1 cellular context compared by ENCODE assay signal in the genomic region with DNA sequence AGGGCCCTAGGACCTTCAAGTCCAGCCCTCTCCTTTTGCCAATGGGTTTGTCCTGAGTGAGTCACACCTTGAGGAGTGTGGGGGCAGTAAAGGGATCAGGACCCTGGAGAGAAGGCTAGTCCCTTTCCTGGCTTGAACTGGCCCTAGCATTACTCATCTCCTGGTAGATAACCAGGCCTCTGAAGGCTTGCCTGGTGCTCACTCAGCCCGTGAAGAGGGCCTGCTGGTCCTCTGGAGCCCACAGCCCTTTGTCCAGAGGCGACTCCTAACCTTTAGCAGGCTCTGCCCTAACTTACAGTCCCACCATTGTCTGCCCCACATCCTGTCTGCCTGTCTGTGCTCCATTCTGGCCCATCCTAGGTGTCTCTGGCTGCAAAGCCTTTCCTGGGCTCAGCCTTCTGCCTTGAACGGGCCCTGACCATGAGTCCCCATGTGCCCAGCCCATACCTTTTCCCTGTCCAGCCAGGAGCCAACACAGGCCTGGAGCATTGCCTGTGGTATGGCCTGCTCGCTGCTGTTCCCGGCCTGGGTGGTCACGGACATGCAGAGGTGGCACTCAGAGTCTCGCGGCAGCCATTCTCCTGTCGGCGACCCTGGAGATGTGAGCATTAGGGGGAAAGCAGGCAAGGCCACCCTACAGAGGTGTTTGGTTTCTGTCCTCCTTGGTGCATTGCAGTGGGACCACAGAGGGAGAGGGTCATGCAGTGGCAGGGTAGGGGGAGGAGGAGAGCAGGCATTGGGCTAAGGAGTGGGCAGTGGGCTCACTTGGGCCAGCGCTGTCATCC.
TF ChIP-seq lines count a peak whose summit lies in the region.

No MANE protein-coding gene starts in this region.

TF ChIP-seq in HCT116, 20 proteins besides CTCF, POLR2A, EP300 and RAD21:
- TF ChIP-seq CBX3 (IDR thresholded peaks at IDR 0.05; ENCODE audit: low read depth) (no peak), JUND (IDR thresholded peaks at IDR 0.05) (no peak), SP1 (IDR thresholded peaks at IDR 0.05; ENCODE audit: low read depth) (no peak), EZH2 (IDR thresholded peaks at IDR 0.05) (no peak), EGR1 (IDR thresholded peaks at IDR 0.05; ENCODE audit: low read depth) (no peak), SIN3A (IDR thresholded peaks at IDR 0.05; ENCODE audit: low read depth) (no peak), POLR2AphosphoS5 (IDR thresholded peaks at IDR 0.05; ENCODE audit: low read depth, low read length) (no peak), YY1 (IDR thresholded peaks at IDR 0.05; ENCODE audit: extremely low read depth, insufficient replicate concordance, low read depth, low read length) (no peak), TCF7L2 (IDR thresholded peaks at IDR 0.05; ENCODE audit: borderline replicate concordance, extremely low read depth, insufficient read depth, insufficient read length) (no peak)
- TF ChIP-seq, protein P1, sequence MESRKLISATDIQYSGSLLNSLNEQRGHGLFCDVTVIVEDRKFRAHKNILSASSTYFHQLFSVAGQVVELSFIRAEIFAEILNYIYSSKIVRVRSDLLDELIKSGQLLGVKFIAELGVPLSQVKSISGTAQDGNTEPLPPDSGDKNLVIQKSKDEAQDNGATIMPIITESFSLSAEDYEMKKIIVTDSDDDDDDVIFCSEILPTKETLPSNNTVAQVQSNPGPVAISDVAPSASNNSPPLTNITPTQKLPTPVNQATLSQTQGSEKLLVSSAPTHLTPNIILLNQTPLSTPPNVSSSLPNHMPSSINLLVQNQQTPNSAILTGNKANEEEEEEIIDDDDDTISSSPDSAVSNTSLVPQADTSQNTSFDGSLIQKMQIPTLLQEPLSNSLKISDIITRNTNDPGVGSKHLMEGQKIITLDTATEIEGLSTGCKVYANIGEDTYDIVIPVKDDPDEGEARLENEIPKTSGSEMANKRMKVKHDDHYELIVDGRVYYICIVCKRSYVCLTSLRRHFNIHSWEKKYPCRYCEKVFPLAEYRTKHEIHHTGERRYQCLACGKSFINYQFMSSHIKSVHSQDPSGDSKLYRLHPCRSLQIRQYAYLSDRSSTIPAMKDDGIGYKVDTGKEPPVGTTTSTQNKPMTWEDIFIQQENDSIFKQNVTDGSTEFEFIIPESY (IDR thresholded peaks at IDR 0.05; ENCODE audit: extremely low read depth, insufficient replicate concordance, low read length) = no peak
- TF ChIP-seq, protein P2, sequence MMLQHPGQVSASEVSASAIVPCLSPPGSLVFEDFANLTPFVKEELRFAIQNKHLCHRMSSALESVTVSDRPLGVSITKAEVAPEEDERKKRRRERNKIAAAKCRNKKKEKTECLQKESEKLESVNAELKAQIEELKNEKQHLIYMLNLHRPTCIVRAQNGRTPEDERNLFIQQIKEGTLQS (IDR thresholded peaks at IDR 0.05) = no peak
